Comparison of ENCODE assay signal across 9 cellular contexts in genomic region chr10:5595591-5596590, GRCh38.
DNase-seq lines count a peak whose midpoint lies in the region; ATAC-seq and TF ChIP-seq lines count a peak whose summit lies in the region.
"Had no signal": no experiment of that assay in that cellular context is flagged by ENCODE, and none has a peak within 500 bp of the region (broad histone marks: within the 10 kb centered on the region; RNA-seq: fewer than 3 reads in every experiment).

No MANE protein-coding gene starts in this region.

- TF ChIP-seq CTCF in BJ (IDR thresholded peaks at IDR 0.05; ENCODE audit: insufficient read depth, low read depth, low read length) = no peak
- TF ChIP-seq CTCF in Loucy (conservative IDR thresholded peaks at IDR 0.05; ENCODE audit: low read length) = no peak
- no peak for TF ChIP-seq CTCF in mammary epithelial cell (conservative IDR thresholded peaks at IDR 0.05 in 1 of 2, IDR thresholded peaks at IDR 0.05 in 1 of 2; ENCODE audit: extremely low read depth in 1 of 2, insufficient read depth in 1 of 2, low read depth in 1 of 2, low read length in 2 of 2)
- no peak for TF ChIP-seq CTCF in left lung (IDR thresholded peaks at IDR 0.05)
- TF ChIP-seq CTCF in body of pancreas (IDR thresholded peaks at IDR 0.05) = no peak

- H3K4me3 ChIP-seq in BJ (ENCODE audit: low read depth, low read length) = peak overlapping the region; percentile 1; the same call in 1 of the 2 replicates
- H3K4me3 ChIP-seq in Loucy (ENCODE audit: low read length, poor library complexity, severe bottlenecking) = peak overlapping the region; percentile 17
- H3K4me3 ChIP-seq in mammary epithelial cell (replicated peaks in 1 of 3; ENCODE audit: insufficient read depth in 1 of 3, low read depth in 2 of 3, low read length in 3 of 3) = peak overlapping the region; percentile 12 to 36 (median 30)
- no peak overlapping the region for H3K4me3 ChIP-seq in left lung
- H3K4me3 ChIP-seq in body of pancreas = no peak overlapping the region

- H3K9me2 ChIP-seq in Loucy (replicated peaks; ENCODE audit: low read depth, low read length) = no peaks in the 10 kb centered on the region

- H3K27me3 ChIP-seq in BJ (ENCODE audit: control insufficient read depth, insufficient read depth, low read length) (no peaks in the 10 kb centered on the region), Loucy (ENCODE audit: insufficient read depth, low read length, poor library complexity, severe bottlenecking) (no peaks in the 10 kb centered on the region), mammary epithelial cell (ENCODE audit: insufficient read depth, low read length) (no peaks in the 10 kb centered on the region), left lung (no peaks in the 10 kb centered on the region), body of pancreas (no peaks in the 10 kb centered on the region)

- peak overlapping the region; percentile 54 for H3K4me2 ChIP-seq in Loucy (ENCODE audit: low read depth, low read length, poor library complexity, severe bottlenecking)
- H3K4me2 ChIP-seq in mammary epithelial cell (ENCODE audit: insufficient read depth, low read depth, low read length) = peak overlapping the region; percentile 77

- peak; percentile 57 for ATAC-seq in left lung
- no peak for ATAC-seq in HG03108 (IDR thresholded peaks at IDR 0.05; ENCODE audit: unreplicated experiment)
- no peak for ATAC-seq in body of pancreas

- no peaks in the 10 kb centered on the region for H3K9me3 ChIP-seq in Loucy (ENCODE audit: insufficient read depth, low read depth, low read length)
- no peaks in the 10 kb centered on the region for H3K9me3 ChIP-seq in mammary epithelial cell (replicated peaks; ENCODE audit: insufficient read depth, low read length)
- H3K9me3 ChIP-seq in left lung = no peaks in the 10 kb centered on the region
- H3K9me3 ChIP-seq in body of pancreas = no peaks in the 10 kb centered on the region

- H3K36me3 ChIP-seq in BJ (ENCODE audit: control insufficient read depth, insufficient read depth, low read length) (no peaks in the 10 kb centered on the region), Loucy (ENCODE audit: insufficient read depth, low read length) (no peaks in the 10 kb centered on the region), mammary epithelial cell (ENCODE audit: insufficient read depth, low read length) (no peaks in the 10 kb centered on the region), left lung (no peaks in the 10 kb centered on the region), body of pancreas (replicated peaks in 1 of 2; ENCODE audit: insufficient read depth in 1 of 2, low read depth in 2 of 2) (no peaks in the 10 kb centered on the region)

- no peaks in the 10 kb centered on the region for H4K20me1 ChIP-seq in Loucy (ENCODE audit: insufficient read depth, low read length, poor library complexity, severe bottlenecking)
- H4K20me1 ChIP-seq in mammary epithelial cell (ENCODE audit: insufficient read depth, low read length) = no peaks in the 10 kb centered on the region

- H3K4me1 ChIP-seq in Loucy (ENCODE audit: insufficient read depth, low read length, poor library complexity, severe bottlenecking) = peaks cover 40% of the 10 kb centered on the region
- peaks cover 31% of the 10 kb centered on the region for H3K4me1 ChIP-seq in mammary epithelial cell (ENCODE audit: insufficient read depth, low read length)
- no peaks in the 10 kb centered on the region for H3K4me1 ChIP-seq in left lung
- H3K4me1 ChIP-seq in body of pancreas = no peaks in the 10 kb centered on the region

- 11% methylated on average over 16 of the region's 19 CpGs for WGBS in mammary epithelial cell (ENCODE audit: low coverage, missing lambda C conversion rate)
- WGBS in body of pancreas, 2 donors = 75 to 76% methylated on average over 19 of the region's 19 CpGs

- POLR2A ChIA-PET in BJ (lab: Charles Lee) = interaction anchor here (0.6 kb wide), 1 partner anchor 19 kb away, joined by 9 read pairs; no protein-coding TSS in a partner anchor

- TSS peak; percentile 89 for BruUV-seq in mammary epithelial cell (replicated peaks; lab: Mats Ljungman, UMichigan)

- TF ChIP-seq POLR2A in body of pancreas (IDR thresholded peaks at IDR 0.05) = no peak

- in situ Hi-C loops in mammary epithelial cell (cut with MboI; ENCODE audit: low sequenced_read_pairs in 2 of 2) = no loop called here

- H3K79me2 ChIP-seq in Loucy (ENCODE audit: insufficient read depth, low read length) (peaks cover 26% of the 10 kb centered on the region; the same call in 1 of the 2 replicates), mammary epithelial cell (ENCODE audit: insufficient read depth, low read length) (peaks cover 16% of the 10 kb centered on the region)

- dilution Hi-C loops in mammary epithelial cell (cut with HindIII; ENCODE audit: low sequenced_read_pairs) = loop anchor here (5.0 to 25.0 kb wide), 2 partner anchors 36 to 909 kb away; no protein-coding TSS in a partner anchor

- DNase-seq in BJ (ENCODE audit: low read depth) (peak; percentile 85), mammary epithelial cell (peak; percentile 99), left lung (peak in 1 of 2 donors; percentile 53), DMS79 (lab: John Stamatoyannopoulos, UW) (no peak), NCI-H526 (lab: John Stamatoyannopoulos, UW) (no peak), body of pancreas (no peak)
- DNase-seq: stimulated activated CD4-positive, alpha-beta T cell treated with anti-CD3 and anti-CD28 coated beads, Interleukin-12 subunit alpha, Interleukin-12 subunit beta, amount 100 ng/mL, for 4 hours had no signal

- no peaks in the 10 kb centered on the region for H3F3A ChIP-seq in Loucy (ENCODE audit: low read depth)

- CTCF ChIA-PET in BJ (lab: Yijun Ruan, JAX) = interaction anchor here (0.7 to 2.3 kb wide), 10 partner anchors 9 to 176 kb away, joined by 3 to 7 read pairs (median 3); no protein-coding TSS in a partner anchor
- CTCF ChIA-PET in mammary epithelial cell (lab: Charles Lee; ENCODE audit: low non-redundant PET) = interaction anchor here (0.6 kb wide), 1 partner anchor 153 kb away, joined by 3 read pairs; no protein-coding TSS in a partner anchor

- H3K27ac ChIP-seq in mammary epithelial cell (ENCODE audit: insufficient read depth, low read depth, low read length) = peak overlapping the region; percentile 90
- no peak overlapping the region for H3K27ac ChIP-seq in left lung
- H3K27ac ChIP-seq in body of pancreas = no peak overlapping the region

- intact Hi-C loops in mammary epithelial cell (cut with micrococcal nuclease) = loop anchor here (1.0 to 2.0 kb wide), 5 partner anchors 11 to 45 kb away; no protein-coding TSS in a partner anchor
- intact Hi-C loops in left lung (cut with DNase I) = no loop called here
- intact Hi-C loops in body of pancreas (cut with DNase I) = no loop called here

- peak overlapping the region; percentile 60 for H2AFZ ChIP-seq in Loucy (ENCODE audit: low read length)
- no peak overlapping the region for H2AFZ ChIP-seq in mammary epithelial cell (ENCODE audit: low read depth, low read length)

- peak overlapping the region; percentile 12 for H3K9ac ChIP-seq in Loucy (ENCODE audit: low read depth, low read length, poor library complexity, severe bottlenecking)
- H3K9ac ChIP-seq in mammary epithelial cell (ENCODE audit: insufficient read depth, low read length) = peak overlapping the region; percentile 79

Comparison
In these comparisons a context has a peak if more than half of its experiments do, and no peak if none do; other contexts are left out.
1. DNase-seq: peak in BJ (single experiment) and mammary epithelial cell (single experiment); none in DMS79 (single experiment), NCI-H526 (0 of 2) and body of pancreas (0 of 4).
2. H3K4me3 ChIP-seq: peak in BJ (single experiment), Loucy (single experiment) and mammary epithelial cell (3 of 3); none in left lung (0 of 2) and body of pancreas (0 of 2).